In the genomic region with DNA sequence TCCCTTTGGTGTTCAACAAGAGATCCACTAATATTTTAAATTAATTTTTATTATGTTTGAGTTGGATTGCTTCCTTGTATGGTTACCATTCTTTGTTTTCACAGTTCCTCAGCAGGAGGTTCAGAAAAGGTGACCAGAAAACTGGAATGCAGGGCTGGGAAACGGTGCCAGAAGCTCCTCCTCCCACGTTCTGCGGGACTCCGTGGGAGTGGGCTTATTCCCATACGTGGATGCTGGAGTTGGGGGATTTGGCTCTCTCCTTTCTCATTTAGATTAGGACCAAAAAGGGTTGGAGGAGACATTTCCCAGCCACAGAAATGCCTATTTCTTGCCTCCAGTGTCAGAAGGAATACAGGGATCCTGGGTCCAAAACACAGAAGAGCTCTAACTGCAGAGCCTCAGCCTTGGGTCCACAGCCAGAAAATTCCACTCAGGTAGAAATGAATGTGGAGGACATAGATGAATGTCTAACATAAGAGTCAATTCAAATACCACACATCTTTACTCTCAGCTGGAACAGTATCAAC, we compare ENCODE assay signal across 22 cellular contexts. TPM values are rescaled to one million over a fixed set of nuclear protein-coding genes. Genes with fewer than 3 reads are reported as not detected.
A peak's percentile ranks its signal among the peaks of the same experiment; 100 is the strongest.
DNase-seq lines count a peak whose midpoint lies in the region; ATAC-seq and TF ChIP-seq lines count a peak whose summit lies in the region.
"Had no signal": no experiment of that assay in that cellular context is flagged by ENCODE, and none has a peak within 500 bp of the region (broad histone marks: within the 10 kb centered on the region; RNA-seq: fewer than 3 reads in every experiment).

No MANE protein-coding gene starts in this region.

- H3K36me3 ChIP-seq in left lung (no peaks in the 10 kb centered on the region), stomach smooth muscle (ENCODE audit: control insufficient read depth in 2 of 2, insufficient read depth in 2 of 2, low read length in 2 of 2) (peaks cover 2 to 4% of the 10 kb centered on the region in 2 donors), HAP-1 (replicated peaks) (no peaks in the 10 kb centered on the region)

- H3K4me3 Mint-ChIP-seq in brain, result peak overlapping the region in 2 of 5 experiments; percentile 9 to 50
- H3K4me3 Mint-ChIP-seq: activated B cell treated with CpG ODN at 0.5 μM for 24 hours; activated CD4-positive, alpha-beta memory T cell treated with anti-CD3 and anti-CD28 coated beads, Interleukin-2, amount 10 ng/mL, durations not matched to agents 7 days and 5 days; CD4-positive, CD25-positive, alpha-beta regulatory T cell; memory B cell; naive B cell had no signal

- no peak overlapping the region for H3K27ac ChIP-seq in left lung
- H3K27ac ChIP-seq in stomach smooth muscle (ENCODE audit: low read length), result peak overlapping the region; percentile 94
- H3K27ac ChIP-seq: KMS-11 had no signal

- no peaks in the 10 kb centered on the region for H3K36me3 Mint-ChIP-seq in brain
- H3K36me3 Mint-ChIP-seq: CD4-positive, CD25-positive, alpha-beta regulatory T cell; memory B cell; naive B cell had no signal

- H3K4me3 ChIP-seq in LNCaP clone FGC (ENCODE audit: low read depth, low read length), result peak overlapping the region; percentile 25; the same call in 1 of the 2 replicates
- no peak overlapping the region for H3K4me3 ChIP-seq in left lung
- H3K4me3 ChIP-seq in stomach smooth muscle (ENCODE audit: low read length in 2 of 2), result peak overlapping the region in 1 of 2 donors; percentile 40
- H3K4me3 ChIP-seq in HAP-1, result no peak overlapping the region

- H3K9me3 ChIP-seq in left lung (no peaks in the 10 kb centered on the region), stomach smooth muscle (ENCODE audit: control insufficient read depth in 2 of 2, low read length in 2 of 2) (no peaks in the 10 kb centered on the region), HAP-1 (no peaks in the 10 kb centered on the region)

- H3K4me1 ChIP-seq in left lung (peaks cover 3 to 5% of the 10 kb centered on the region in 2 donors), stomach smooth muscle (ENCODE audit: control insufficient read depth, insufficient read depth, low read length) (peaks cover 82% of the 10 kb centered on the region), HAP-1 (no peaks in the 10 kb centered on the region)

- no peak for DNase-seq in LNCaP clone FGC (ENCODE audit: low read depth)
- DNase-seq in left lung, result no peak
- no peak for DNase-seq in HAP-1 (ENCODE audit: low spot score in 2 of 2)
- DNase-seq in ACHN, result no peak
- DNase-seq in NCI-H526 treated with DMSO at 0.1 percent for 48 hours (lab: John Stamatoyannopoulos, UW), result no peak
- DNase-seq: activated B cell treated with CpG ODN at 0.5 μM for 24 hours; activated CD4-positive, alpha-beta memory T cell treated with anti-CD3 and anti-CD28 coated beads, Interleukin-2, amount 10 ng/mL, durations not matched to agents 7 days and 5 days; activated effector memory CD4-positive, alpha-beta T cell treated with anti-CD3 and anti-CD28 coated beads, Interleukin-2, amount 50 U/mL, for 16 hours; CD4-positive, CD25-positive, alpha-beta regulatory T cell; DMS 273 treated with DMSO at 0.1 percent for 48 hours; foreskin fibroblast; HCEC 1CT; naive B cell; NCI-H748 treated with DMSO at 0.1 percent for 48 hours; stimulated activated CD4-positive, alpha-beta T cell treated with anti-CD3 and anti-CD28 coated beads, Interleukin-15, amount 100 ng/mL, for 24 hours; stimulated activated CD8-positive, alpha-beta memory T cell treated with anti-CD3 and anti-CD28 coated beads, Interleukin-4, amount 100 ng/mL, for 48 hours had no signal

- in situ Hi-C loops in HAP-1 (cut with MboI; ENCODE audit: low sequenced_read_pairs), result no loop called here
- in situ Hi-C loops in ACHN (cut with HindIII; ENCODE audit: low pct_ligation_motif_present, low pct_unique_long_range_greater_than_20kb, low sequenced_read_pairs), result no loop called here

- intact Hi-C loops in left lung (cut with DNase I), result no loop called here

- TF ChIP-seq CTCF in LNCaP clone FGC (IDR thresholded peaks at IDR 0.05; ENCODE audit: control insufficient read depth, extremely low read depth, insufficient read depth), result no peak
- no peak for TF ChIP-seq CTCF in brain (conservative IDR thresholded peaks at IDR 0.05)
- no peak for TF ChIP-seq CTCF in left lung (IDR thresholded peaks at IDR 0.05)

- peaks cover 69% of the 10 kb centered on the region for H3K4me1 Mint-ChIP-seq in brain
- H3K4me1 Mint-ChIP-seq: activated B cell treated with CpG ODN at 0.5 μM for 24 hours; activated CD4-positive, alpha-beta memory T cell treated with anti-CD3 and anti-CD28 coated beads, Interleukin-2, amount 10 ng/mL, durations not matched to agents 7 days and 5 days; CD4-positive, CD25-positive, alpha-beta regulatory T cell; memory B cell; naive B cell had no signal

- no peaks in the 10 kb centered on the region for H3K27me3 ChIP-seq in left lung
- H3K27me3 ChIP-seq in stomach smooth muscle (ENCODE audit: control insufficient read depth in 1 of 2, insufficient read depth in 2 of 2, low read length in 2 of 2), result no peaks in the 10 kb centered on the region
- H3K27me3 ChIP-seq in HAP-1 (ENCODE audit: low read depth), result no peaks in the 10 kb centered on the region

- no peaks in the 10 kb centered on the region for H3K9me3 Mint-ChIP-seq in brain
- H3K9me3 Mint-ChIP-seq: activated B cell treated with CpG ODN at 0.5 μM for 24 hours; activated CD4-positive, alpha-beta memory T cell treated with anti-CD3 and anti-CD28 coated beads, Interleukin-2, amount 10 ng/mL, durations not matched to agents 7 days and 5 days; memory B cell; naive B cell had no signal

- peak overlapping the region; percentile 58 to 66 for H3K9ac ChIP-seq in stomach smooth muscle (ENCODE audit: low read length in 2 of 2)
- H3K9ac ChIP-seq: KMS-11 had no signal

- H3K27me3 Mint-ChIP-seq in brain, result no peaks in the 10 kb centered on the region

- ATAC-seq in left lung, result peak; percentile 20
- ATAC-seq in GM21381 (IDR thresholded peaks at IDR 0.05; ENCODE audit: unreplicated experiment), result no peak
- ATAC-seq: sciatic nerve had no signal

- H3K27ac Mint-ChIP-seq in brain, result peak overlapping the region in 4 of 5 experiments; percentile 55 to 91 (median 66)
- H3K27ac Mint-ChIP-seq: activated B cell treated with CpG ODN at 0.5 μM for 24 hours; activated CD4-positive, alpha-beta memory T cell treated with anti-CD3 and anti-CD28 coated beads, Interleukin-2, amount 10 ng/mL, durations not matched to agents 7 days and 5 days; CD4-positive, CD25-positive, alpha-beta regulatory T cell; memory B cell; naive B cell had no signal

RNA-seq across cellular contexts. Expression of gene SORBS1, which starts 56.0 kb away (rescaled TPM):
- polyA plus RNA-seq in brain (ENCODE audit: insufficient read depth, low read depth, low replicate concordance), result 21.1 TPM
- total RNA-seq in left lung, result 10 to 100 TPM; 44.0 to 52.7 TPM
